Comparison of ENCODE assay signal across 1 cellular context in the genomic region with DNA sequence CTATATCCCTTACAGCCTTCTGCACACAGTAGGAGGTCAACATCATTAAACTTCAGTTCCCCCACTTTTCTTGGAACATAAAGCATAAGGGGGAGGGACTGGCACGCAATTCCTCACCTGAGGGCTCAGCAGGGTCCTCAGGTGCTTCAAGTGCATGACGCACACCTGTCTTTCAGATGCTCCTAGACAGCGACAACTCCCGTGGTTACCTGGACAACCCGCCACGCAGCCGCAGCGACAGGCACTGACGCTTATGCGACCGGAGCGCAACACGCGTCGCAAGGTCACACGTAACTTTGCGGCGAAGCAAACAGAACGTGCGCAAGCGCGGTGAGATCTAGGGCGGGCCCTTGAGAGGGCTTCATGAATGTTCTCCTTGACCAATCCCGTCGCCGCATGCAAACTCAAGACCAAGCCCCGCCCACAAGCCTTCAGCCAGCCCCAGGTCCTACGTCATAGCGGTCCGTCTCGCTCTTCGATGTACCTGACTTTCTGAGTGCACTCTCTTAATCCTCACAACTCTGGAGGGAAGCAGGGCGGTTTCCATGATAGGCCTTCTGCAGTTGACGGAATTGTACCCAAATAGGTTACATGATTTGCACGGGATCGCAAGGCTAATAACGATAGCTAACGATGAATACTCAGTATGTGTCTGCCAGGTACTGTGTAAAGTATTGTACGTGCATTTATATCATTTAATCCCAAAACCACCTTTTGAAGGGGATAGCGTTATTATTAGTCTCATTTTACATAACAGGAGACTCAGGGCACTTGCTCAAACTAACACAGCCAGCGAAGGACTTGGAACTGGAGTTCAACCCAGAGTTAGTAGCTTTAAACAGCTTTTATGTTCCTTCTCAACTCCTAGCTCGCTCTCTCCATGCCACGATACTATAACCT.
TF ChIP-seq lines count a peak whose summit lies in the region.

Gene IFT172 (minus strand): TSS at position 246 of the 900 bp plus-strand sequence. CDS start 90 bp downstream, at position 156.

TF ChIP-seq in HepG2, 621 proteins besides CTCF, POLR2A, EP300 and RAD21 (continued from another document):
- TF ChIP-seq, protein P1, sequence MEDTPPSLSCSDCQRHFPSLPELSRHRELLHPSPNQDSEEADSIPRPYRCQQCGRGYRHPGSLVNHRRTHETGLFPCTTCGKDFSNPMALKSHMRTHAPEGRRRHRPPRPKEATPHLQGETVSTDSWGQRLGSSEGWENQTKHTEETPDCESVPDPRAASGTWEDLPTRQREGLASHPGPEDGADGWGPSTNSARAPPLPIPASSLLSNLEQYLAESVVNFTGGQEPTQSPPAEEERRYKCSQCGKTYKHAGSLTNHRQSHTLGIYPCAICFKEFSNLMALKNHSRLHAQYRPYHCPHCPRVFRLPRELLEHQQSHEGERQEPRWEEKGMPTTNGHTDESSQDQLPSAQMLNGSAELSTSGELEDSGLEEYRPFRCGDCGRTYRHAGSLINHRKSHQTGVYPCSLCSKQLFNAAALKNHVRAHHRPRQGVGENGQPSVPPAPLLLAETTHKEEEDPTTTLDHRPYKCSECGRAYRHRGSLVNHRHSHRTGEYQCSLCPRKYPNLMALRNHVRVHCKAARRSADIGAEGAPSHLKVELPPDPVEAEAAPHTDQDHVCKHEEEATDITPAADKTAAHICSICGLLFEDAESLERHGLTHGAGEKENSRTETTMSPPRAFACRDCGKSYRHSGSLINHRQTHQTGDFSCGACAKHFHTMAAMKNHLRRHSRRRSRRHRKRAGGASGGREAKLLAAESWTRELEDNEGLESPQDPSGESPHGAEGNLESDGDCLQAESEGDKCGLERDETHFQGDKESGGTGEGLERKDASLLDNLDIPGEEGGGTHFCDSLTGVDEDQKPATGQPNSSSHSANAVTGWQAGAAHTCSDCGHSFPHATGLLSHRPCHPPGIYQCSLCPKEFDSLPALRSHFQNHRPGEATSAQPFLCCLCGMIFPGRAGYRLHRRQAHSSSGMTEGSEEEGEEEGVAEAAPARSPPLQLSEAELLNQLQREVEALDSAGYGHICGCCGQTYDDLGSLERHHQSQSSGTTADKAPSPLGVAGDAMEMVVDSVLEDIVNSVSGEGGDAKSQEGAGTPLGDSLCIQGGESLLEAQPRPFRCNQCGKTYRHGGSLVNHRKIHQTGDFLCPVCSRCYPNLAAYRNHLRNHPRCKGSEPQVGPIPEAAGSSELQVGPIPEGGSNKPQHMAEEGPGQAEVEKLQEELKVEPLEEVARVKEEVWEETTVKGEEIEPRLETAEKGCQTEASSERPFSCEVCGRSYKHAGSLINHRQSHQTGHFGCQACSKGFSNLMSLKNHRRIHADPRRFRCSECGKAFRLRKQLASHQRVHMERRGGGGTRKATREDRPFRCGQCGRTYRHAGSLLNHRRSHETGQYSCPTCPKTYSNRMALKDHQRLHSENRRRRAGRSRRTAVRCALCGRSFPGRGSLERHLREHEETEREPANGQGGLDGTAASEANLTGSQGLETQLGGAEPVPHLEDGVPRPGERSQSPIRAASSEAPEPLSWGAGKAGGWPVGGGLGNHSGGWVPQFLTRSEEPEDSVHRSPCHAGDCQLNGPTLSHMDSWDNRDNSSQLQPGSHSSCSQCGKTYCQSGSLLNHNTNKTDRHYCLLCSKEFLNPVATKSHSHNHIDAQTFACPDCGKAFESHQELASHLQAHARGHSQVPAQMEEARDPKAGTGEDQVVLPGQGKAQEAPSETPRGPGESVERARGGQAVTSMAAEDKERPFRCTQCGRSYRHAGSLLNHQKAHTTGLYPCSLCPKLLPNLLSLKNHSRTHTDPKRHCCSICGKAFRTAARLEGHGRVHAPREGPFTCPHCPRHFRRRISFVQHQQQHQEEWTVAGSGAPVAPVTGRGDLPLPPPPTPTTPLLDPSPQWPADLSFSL (CRISPR knock-in tag; IDR thresholded peaks at IDR 0.05) = no peak
- TF ChIP-seq ESRRA (CRISPR knock-in tag; IDR thresholded peaks at IDR 0.05; ENCODE audit: low read depth) (peak; percentile 79; the same call in 1 of the 2 replicates), HOXD1 (CRISPR knock-in tag; IDR thresholded peaks at IDR 0.05) (no peak), ZFP82 (CRISPR knock-in tag; IDR thresholded peaks at IDR 0.05; ENCODE audit: borderline replicate concordance) (no peak), RBM22 (optimal IDR thresholded peaks at IDR 0.05; ENCODE audit: low read length) (no peak), RFX3 (CRISPR knock-in tag; IDR thresholded peaks at IDR 0.05) (peak; percentile 92), GFI1 (CRISPR knock-in tag; IDR thresholded peaks at IDR 0.05; ENCODE audit: borderline replicate concordance) (no peak), SAFB2 (CRISPR knock-in tag; IDR thresholded peaks at IDR 0.05; ENCODE audit: borderline replicate concordance, low read depth) (no peak; the same call in 1 of the 2 replicates), EHMT2 (IDR thresholded peaks at IDR 0.05; ENCODE audit: borderline replicate concordance, low read depth, low read length) (no peak), ZNF562 (CRISPR knock-in tag; IDR thresholded peaks at IDR 0.05; ENCODE audit: borderline replicate concordance) (no peak), ZBTB7A (CRISPR knock-in tag; IDR thresholded peaks at IDR 0.05) (no peak), SRY (CRISPR knock-in tag; IDR thresholded peaks at IDR 0.05) (peak; percentile 33; the same call in 1 of the 2 replicates), ZNF263 (CRISPR knock-in tag; IDR thresholded peaks at IDR 0.05) (no peak), ZNF234 (CRISPR knock-in tag; conservative IDR thresholded peaks at IDR 0.05) (no peak), ZNF282 (IDR thresholded peaks at IDR 0.05; ENCODE audit: partially characterized antibody) (no peak), MEIS1 (CRISPR knock-in tag; IDR thresholded peaks at IDR 0.05; ENCODE audit: borderline replicate concordance) (no peak), ZNF30 (CRISPR knock-in tag; IDR thresholded peaks at IDR 0.05) (no peak), PRMT3 (CRISPR knock-in tag; IDR thresholded peaks at IDR 0.05; ENCODE audit: borderline replicate concordance, low read depth) (no peak), ZNF879 (CRISPR knock-in tag; IDR thresholded peaks at IDR 0.05) (0 out of 2 replicates have a peak, but pooled peaks have one; percentile 79), ZNF674 (CRISPR knock-in tag; IDR thresholded peaks at IDR 0.05; ENCODE audit: low read depth) (no peak), FIP1L1 (IDR thresholded peaks at IDR 0.05; ENCODE audit: borderline replicate concordance, insufficient read depth, low read depth, low read length) (no peak), HOXA7 (CRISPR knock-in tag; IDR thresholded peaks at IDR 0.05) (no peak), TBP (CRISPR knock-in tag; IDR thresholded peaks at IDR 0.05) (no peak), ATM (IDR thresholded peaks at IDR 0.05; ENCODE audit: borderline replicate concordance) (no peak), ZC3H4 (CRISPR knock-in tag; IDR thresholded peaks at IDR 0.05; ENCODE audit: borderline replicate concordance) (no peak), ZBTB3 (CRISPR knock-in tag; IDR thresholded peaks at IDR 0.05; ENCODE audit: borderline replicate concordance, low read depth) (no peak; the same call in 1 of the 2 replicates), CREBL2 (CRISPR knock-in tag; IDR thresholded peaks at IDR 0.05; ENCODE audit: borderline replicate concordance) (no peak), NCOA2 (CRISPR knock-in tag; IDR thresholded peaks at IDR 0.05) (peak; percentile 28; the same call in 1 of the 2 replicates)
- TF ChIP-seq, protein P2, sequence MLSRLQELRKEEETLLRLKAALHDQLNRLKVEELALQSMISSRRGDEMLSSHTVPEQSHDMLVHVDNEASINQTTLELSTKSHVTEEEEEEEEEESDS (CRISPR knock-in tag; IDR thresholded peaks at IDR 0.05; ENCODE audit: borderline replicate concordance) = peak; percentile 54; the same call in 1 of the 2 replicates
TF ChIP-seq in HepG2: peak in this region for 246.
